In genomic region chr1:34736711-34737110, GRCh38 we compare ENCODE assay signal across 22 cellular contexts. TPM values are rescaled to one million over a fixed set of nuclear protein-coding genes. Genes with fewer than 3 reads are reported as not detected.
DNase-seq lines count a peak whose midpoint lies in the region; ATAC-seq and TF ChIP-seq lines count a peak whose summit lies in the region.
"Had no signal": no experiment of that assay in that cellular context is flagged by ENCODE, and none has a peak within 500 bp of the region (broad histone marks: within the 10 kb centered on the region; RNA-seq: fewer than 3 reads in every experiment).

No MANE protein-coding gene starts in this region.

- no peaks in the 10 kb centered on the region for H3K4me1 ChIP-seq in Peyer's patch

- no peaks in the 10 kb centered on the region for H3K27me3 ChIP-seq in Peyer's patch
- H3K27me3 ChIP-seq: MG63 had no signal

- H3K9me3 ChIP-seq in Peyer's patch, result no peaks in the 10 kb centered on the region
- H3K9me3 ChIP-seq: MG63, SK-N-SH had no signal

- ATAC-seq in HG02571 (IDR thresholded peaks at IDR 0.05; ENCODE audit: unreplicated experiment), result no peak

- H3K36me3 ChIP-seq in Peyer's patch, result no peaks in the 10 kb centered on the region
- H3K36me3 ChIP-seq: MG63 had no signal

- no peak overlapping the region for H3K27ac ChIP-seq in Peyer's patch

- no peak for TF ChIP-seq CTCF in Peyer's patch (IDR thresholded peaks at IDR 0.05)

- DNase-seq in NCI-H748 (lab: John Stamatoyannopoulos, UW; ENCODE audit: unreplicated experiment) (peak; percentile 55), NCI-H748 treated with DMSO at 0.1 percent for 48 hours (lab: John Stamatoyannopoulos, UW) (no peak), NCI-H1105 treated with DMSO at 0.1 percent for 48 hours (lab: John Stamatoyannopoulos, UW) (peak; percentile 78), NCI-H774 (lab: John Stamatoyannopoulos, UW) (peak; percentile 19), putamen (ENCODE audit: low spot score) (peak; percentile 63), Peyer's patch (no peak), HuH-7 (ENCODE audit: low spot score) (no peak)
- DNase-seq: Calu3; CD4-positive, alpha-beta T cell; DMS53; H9; Kasumi-1; NCI-H1048; NCI-H2029 treated with DMSO at 0.1 percent for 48 hours; NCI-H345; NCI-H524 treated with DMSO at 0.1 percent for 48 hours; OCI-M1; SHP77 treated with DMSO at 0.1 percent for 48 hours; SK-N-SH had no signal

- no peak for TF ChIP-seq POLR2A in Peyer's patch (IDR thresholded peaks at IDR 0.05)

- no peak overlapping the region for H3K4me3 ChIP-seq in Peyer's patch
- H3K4me3 ChIP-seq: MG63 had no signal

RNA-seq across cellular contexts. Expression of gene GJB5, which starts 18.1 kb away (rescaled TPM):
- total RNA-seq in Peyer's patch, result not detected
- total RNA-seq: CD4-positive, alpha-beta T cell; RPMI7951 had no signal

RNA-seq across cellular contexts. Expression of gene GJB4, which starts 22.8 kb away (rescaled TPM):
- not detected for total RNA-seq in Peyer's patch
- total RNA-seq: CD4-positive, alpha-beta T cell; H9; RPMI7951 had no signal

RNA-seq across cellular contexts. Expression of gene GJB3, which starts 44.3 kb away (rescaled TPM):
- total RNA-seq in Peyer's patch, result 1 to 10 TPM in 3 of 4 donors, not detected in 1; 1.5 to 1.9 (median 1.7) TPM
- total RNA-seq: CD4-positive, alpha-beta T cell; RPMI7951 had no signal

RNA-seq across cellular contexts. Expression of gene GJA4, which starts 56.1 kb away (rescaled TPM):
- total RNA-seq in Peyer's patch, result 1 to 10 TPM; 2.5 to 6.1 (median 4.3) TPM
- total RNA-seq: Calu3; CD4-positive, alpha-beta T cell; RPMI7951 had no signal

Comparison
In these comparisons a context has a peak if more than half of its experiments do, and no peak if none do; other contexts are left out.
1. DNase-seq: peak in NCI-H748 (single experiment), NCI-H1105 treated with DMSO at 0.1 percent for 48 hours (single experiment), NCI-H774 (single experiment) and putamen (single experiment); none in NCI-H748 treated with DMSO at 0.1 percent for 48 hours (single experiment), Peyer's patch (0 of 3) and HuH-7 (single experiment).